In genomic region chr2:38534746-38535403, GRCh38 we compare ENCODE assay signal across 19 cellular contexts.
DNase-seq lines count a peak whose midpoint lies in the region; ATAC-seq and TF ChIP-seq lines count a peak whose summit lies in the region.
"Had no signal": no experiment of that assay in that cellular context is flagged by ENCODE, and none has a peak within 500 bp of the region (broad histone marks: within the 10 kb centered on the region; RNA-seq: fewer than 3 reads in every experiment).

No MANE protein-coding gene starts in this region.

- intact Hi-C loops in left ventricle myocardium superior (cut with micrococcal nuclease) = no loop called here
- intact Hi-C loops in left ventricle myocardium inferior (cut with micrococcal nuclease) = no loop called here
- intact Hi-C loops in prostate gland (cut with DNase I) = loop anchor here (5.0 to 10.0 kb wide), 4 partner anchors 47 to 220 kb away; no protein-coding TSS in a partner anchor
- intact Hi-C loops in dorsolateral prefrontal cortex (cut with DNase I) = loop anchor here (5.0 to 10.0 kb wide), 3 partner anchors 67 to 202 kb away; partner anchors contain the start of gene HNRNPLL (in 2 of the 2)
- intact Hi-C loops in CD14-positive monocyte (cut with micrococcal nuclease) = no loop called here

- H3K4me3 Mint-ChIP-seq in CD14-positive monocyte = peak overlapping the region in 1 of 2 donors; percentile 19

- ATAC-seq in left ventricle myocardium superior (peak; percentile 8), gastroesophageal sphincter (no peak), GM18517 (IDR thresholded peaks at IDR 0.05; ENCODE audit: unreplicated experiment) (no peak)

- H3K9me3 ChIP-seq in left ventricle myocardium inferior (replicated peaks) = no peaks in the 10 kb centered on the region
- H3K9me3 ChIP-seq in gastroesophageal sphincter = no peaks in the 10 kb centered on the region
- no peaks in the 10 kb centered on the region for H3K9me3 ChIP-seq in prostate gland
- H3K9me3 ChIP-seq: Peyer's patch, SK-N-SH, spleen, thoracic aorta had no signal

- H3K27me3 Mint-ChIP-seq in CD14-positive monocyte (ENCODE audit: low read depth in 3 of 3) = peaks cover 12 to 48% (median 22%) of the 10 kb centered on the region in 3 donors

- H3K27me3 ChIP-seq in left ventricle myocardium inferior (ENCODE audit: low read depth) (peaks cover 4% of the 10 kb centered on the region), gastroesophageal sphincter (no peaks in the 10 kb centered on the region), prostate gland (replicated peaks; ENCODE audit: insufficient read depth) (no peaks in the 10 kb centered on the region), dorsolateral prefrontal cortex (peaks cover 0 to 13% (median 0%) of the 10 kb centered on the region in 45 donors)
- H3K27me3 ChIP-seq: Peyer's patch had no signal

- H3K4me1 Mint-ChIP-seq in CD14-positive monocyte = peaks cover 14% of the 10 kb centered on the region

- no peaks in the 10 kb centered on the region for H3K36me3 Mint-ChIP-seq in CD14-positive monocyte
- H3K36me3 Mint-ChIP-seq: CD4-positive, CD25-positive, alpha-beta regulatory T cell had no signal

- H3K27ac ChIP-seq in left ventricle myocardium inferior (replicated peaks) (no peak overlapping the region), gastroesophageal sphincter (peak overlapping the region in 3 of 4 donors; percentile 80 to 85 (median 82)), prostate gland (peak overlapping the region; percentile 32 to 58), dorsolateral prefrontal cortex (peak overlapping the region in 7 of 59 donors; percentile 10 to 60 (median 42))
- H3K27ac ChIP-seq: spleen, thoracic aorta had no signal

- peak overlapping the region in 1 of 7 donors; percentile 33 for H3K27ac Mint-ChIP-seq in CD14-positive monocyte

- peaks cover 12% of the 10 kb centered on the region for H3K4me1 ChIP-seq in left ventricle myocardium inferior
- H3K4me1 ChIP-seq in gastroesophageal sphincter = peaks cover 0 to 36% (median 7%) of the 10 kb centered on the region in 3 donors
- no peaks in the 10 kb centered on the region for H3K4me1 ChIP-seq in prostate gland (replicated peaks)

- TF ChIP-seq CTCF in left ventricle myocardium inferior (IDR thresholded peaks at IDR 0.05; ENCODE audit: borderline replicate concordance) = no peak
- TF ChIP-seq CTCF in gastroesophageal sphincter (IDR thresholded peaks at IDR 0.05) = no peak
- TF ChIP-seq CTCF in prostate gland (IDR thresholded peaks at IDR 0.05) = no peak
- no peak for TF ChIP-seq CTCF in dorsolateral prefrontal cortex (IDR thresholded peaks at IDR 0.05 in 54 of 56, conservative IDR thresholded peaks at IDR 0.05 in 2 of 56; ENCODE audit: low read depth in 1 of 56, partially characterized antibody in 56 of 56)
- TF ChIP-seq CTCF in CD14-positive monocyte (IDR thresholded peaks at IDR 0.05) = no peak

- H3K9me3 Mint-ChIP-seq in CD14-positive monocyte = no peaks in the 10 kb centered on the region
- H3K9me3 Mint-ChIP-seq: CD4-positive, CD25-positive, alpha-beta regulatory T cell had no signal

- TF ChIP-seq EP300 in gastroesophageal sphincter (IDR thresholded peaks at IDR 0.05) = no peak

- H3K36me3 ChIP-seq in left ventricle myocardium inferior = no peaks in the 10 kb centered on the region
- H3K36me3 ChIP-seq in gastroesophageal sphincter = no peaks in the 10 kb centered on the region
- no peaks in the 10 kb centered on the region for H3K36me3 ChIP-seq in prostate gland
- H3K36me3 ChIP-seq: Peyer's patch, spleen, thoracic aorta had no signal

- H3K4me3 ChIP-seq in left ventricle myocardium inferior (no peak overlapping the region), gastroesophageal sphincter (no peak overlapping the region), prostate gland (no peak overlapping the region), dorsolateral prefrontal cortex (peak overlapping the region in 22 of 59 donors; percentile 26 to 70 (median 64))

- 76 to 90% methylated on average over 4 to 8 of the region's 16 CpGs for WGBS in gastroesophageal sphincter (ENCODE audit: low coverage in 1 of 2), 2 donors
- WGBS in prostate gland = 70% methylated on average over 16 of the region's 16 CpGs

- DNase-seq in left ventricle myocardium superior (no peak), left ventricle myocardium inferior (no peak), prostate gland (ENCODE audit: low spot score) (peak; percentile 23), dorsolateral prefrontal cortex (no peak), mesenteric fat pad (ENCODE audit: low spot score) (no peak), CD14-positive monocyte (ENCODE audit: low spot score) (no peak)
- DNase-seq: activated CD4-positive, alpha-beta T cell treated with anti-CD3 and anti-CD28 coated beads for 4 hours; activated effector memory CD4-positive, alpha-beta T cell treated with Interleukin-2 at 50 U/mL for 16 hours; amygdala; CD4-positive, CD25-positive, alpha-beta regulatory T cell; foreskin melanocyte; NCI-H1417; SK-N-SH; spleen; T1000 had no signal

- TF ChIP-seq POLR2A in gastroesophageal sphincter (IDR thresholded peaks at IDR 0.05) = no peak
- TF ChIP-seq POLR2A in prostate gland (IDR thresholded peaks at IDR 0.05) = peak; percentile 20

Comparison
In these comparisons a context has a peak if more than half of its experiments do, and no peak if none do; other contexts are left out.
1. intact Hi-C loops: an anchor here in prostate gland (5.0 to 10.0 kb wide) and dorsolateral prefrontal cortex (5.0 to 10.0 kb wide); none called in left ventricle myocardium superior, left ventricle myocardium inferior and CD14-positive monocyte.